In the genomic region with DNA sequence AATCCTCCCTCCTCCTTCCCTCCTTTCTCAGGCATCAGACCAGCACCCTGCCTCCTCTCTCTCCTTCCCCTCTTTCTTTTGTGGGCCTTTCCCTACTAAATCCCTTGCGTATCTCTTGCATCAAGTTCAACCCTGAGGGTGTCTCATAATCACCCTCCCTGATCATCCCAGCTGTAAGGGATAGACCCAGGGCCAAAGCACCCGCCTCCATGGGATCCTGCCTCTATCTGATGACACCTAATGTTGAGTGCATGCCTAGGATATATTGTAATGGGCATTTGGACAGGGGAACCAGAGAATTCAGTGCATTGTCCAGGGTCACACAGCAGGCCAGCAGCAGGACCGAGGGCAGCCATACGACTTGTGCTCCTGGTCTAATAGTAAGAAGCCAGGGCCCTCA, we compare ENCODE assay signal across 1 cellular context.
TF ChIP-seq lines count a peak whose summit lies in the region.

No MANE protein-coding gene starts in this region.

TF ChIP-seq in H1, 55 proteins besides CTCF, POLR2A, EP300 and RAD21:
- no peak for TF ChIP-seq POU5F1 (IDR thresholded peaks at IDR 0.05; ENCODE audit: low read depth, low read length)
- TF ChIP-seq, protein P1, sequence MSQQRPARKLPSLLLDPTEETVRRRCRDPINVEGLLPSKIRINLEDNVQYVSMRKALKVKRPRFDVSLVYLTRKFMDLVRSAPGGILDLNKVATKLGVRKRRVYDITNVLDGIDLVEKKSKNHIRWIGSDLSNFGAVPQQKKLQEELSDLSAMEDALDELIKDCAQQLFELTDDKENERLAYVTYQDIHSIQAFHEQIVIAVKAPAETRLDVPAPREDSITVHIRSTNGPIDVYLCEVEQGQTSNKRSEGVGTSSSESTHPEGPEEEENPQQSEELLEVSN (IDR thresholded peaks at IDR 0.05) = no peak
- TF ChIP-seq, protein P2, sequence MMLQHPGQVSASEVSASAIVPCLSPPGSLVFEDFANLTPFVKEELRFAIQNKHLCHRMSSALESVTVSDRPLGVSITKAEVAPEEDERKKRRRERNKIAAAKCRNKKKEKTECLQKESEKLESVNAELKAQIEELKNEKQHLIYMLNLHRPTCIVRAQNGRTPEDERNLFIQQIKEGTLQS (IDR thresholded peaks at IDR 0.05; ENCODE audit: insufficient read depth, low read depth, low read length) = no peak
- TF ChIP-seq JUN (IDR thresholded peaks at IDR 0.05; ENCODE audit: low read depth, low read length) = no peak
- TF ChIP-seq NANOG (IDR thresholded peaks at IDR 0.05; ENCODE audit: insufficient read depth, low read depth, low read length, poor library complexity, severe bottlenecking) = no peak
- no peak for TF ChIP-seq MAFK (IDR thresholded peaks at IDR 0.05; ENCODE audit: low read depth, low read length)
- TF ChIP-seq JUND (IDR thresholded peaks at IDR 0.05; ENCODE audit: low read length) = no peak
- no peak for TF ChIP-seq EZH2 (IDR thresholded peaks at IDR 0.05; ENCODE audit: low read depth, low read length, severe bottlenecking)
- TF ChIP-seq SP1 (IDR thresholded peaks at IDR 0.05; ENCODE audit: low read depth, low read length) = no peak
- no peak for TF ChIP-seq KDM4A (IDR thresholded peaks at IDR 0.05; ENCODE audit: low read depth, low read length, severe bottlenecking)
- no peak for TF ChIP-seq CEBPB (IDR thresholded peaks at IDR 0.05; ENCODE audit: low read depth, low read length)
- no peak for TF ChIP-seq RFX5 (IDR thresholded peaks at IDR 0.05; ENCODE audit: borderline replicate concordance, low read depth, low read length)
- TF ChIP-seq TEAD4 (IDR thresholded peaks at IDR 0.05; ENCODE audit: low read depth, low read length) = no peak
- TF ChIP-seq TCF12 (IDR thresholded peaks at IDR 0.05; ENCODE audit: low read depth, low read length) = no peak
- TF ChIP-seq RBBP5 (IDR thresholded peaks at IDR 0.05; ENCODE audit: borderline replicate concordance, low read depth, low read length) = no peak
- TF ChIP-seq SRF (IDR thresholded peaks at IDR 0.05; ENCODE audit: low read depth, low read length) = no peak
- TF ChIP-seq, protein P3, sequence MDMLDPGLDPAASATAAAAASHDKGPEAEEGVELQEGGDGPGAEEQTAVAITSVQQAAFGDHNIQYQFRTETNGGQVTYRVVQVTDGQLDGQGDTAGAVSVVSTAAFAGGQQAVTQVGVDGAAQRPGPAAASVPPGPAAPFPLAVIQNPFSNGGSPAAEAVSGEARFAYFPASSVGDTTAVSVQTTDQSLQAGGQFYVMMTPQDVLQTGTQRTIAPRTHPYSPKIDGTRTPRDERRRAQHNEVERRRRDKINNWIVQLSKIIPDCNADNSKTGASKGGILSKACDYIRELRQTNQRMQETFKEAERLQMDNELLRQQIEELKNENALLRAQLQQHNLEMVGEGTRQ (IDR thresholded peaks at IDR 0.05; ENCODE audit: low read length) = no peak
- TF ChIP-seq SUZ12 (IDR thresholded peaks at IDR 0.05; ENCODE audit: low read length) = no peak
- no peak for TF ChIP-seq KDM1A (IDR thresholded peaks at IDR 0.05; ENCODE audit: borderline replicate concordance, low read length)
- TF ChIP-seq SAP30 (IDR thresholded peaks at IDR 0.05; ENCODE audit: insufficient read depth, insufficient replicate concordance, low read length) = no peak
